1 cellular context compared by ENCODE assay signal in genomic region chr17:5816491-5816890, GRCh38.
TF ChIP-seq lines count a peak whose summit lies in the region.

No MANE protein-coding gene starts in this region.

TF ChIP-seq in WTC11, 78 proteins besides CTCF, POLR2A, EP300 and RAD21 (continued from another document):
- TF ChIP-seq STAT6 (CRISPR knock-in tag; conservative IDR thresholded peaks at IDR 0.05; ENCODE audit: low read depth) (no peak), CBFB (CRISPR knock-in tag; IDR thresholded peaks at IDR 0.05; ENCODE audit: low read depth) (no peak)
